1 cellular context compared by ENCODE assay signal in genomic region chr19:2900296-2901252, GRCh38.
TF ChIP-seq lines count a peak whose summit lies in the region.

ZNF57 (plus strand) TSS chr19:2900928; CDS start chr19:2901046, 118 bp downstream.

TF ChIP-seq in HEK293, 187 proteins besides CTCF, POLR2A, EP300 and RAD21 (continued from another document):
- TF ChIP-seq PRDM10 (tag by site-specific recombination; IDR thresholded peaks at IDR 0.05) (peak; percentile 41; the same call in 1 of the 2 replicates), ZBTB49 (tag by site-specific recombination; IDR thresholded peaks at IDR 0.05; ENCODE audit: low read depth) (no peak), KLF1 (tag by site-specific recombination; IDR thresholded peaks at IDR 0.05) (peak; percentile 34; the same call in 1 of the 2 replicates), SP3 (tag by site-specific recombination; IDR thresholded peaks at IDR 0.05) (peak; percentile 94), ZNF585B (tag by site-specific recombination; IDR thresholded peaks at IDR 0.05) (peak; percentile 62), ZNF26 (tag by site-specific recombination; IDR thresholded peaks at IDR 0.05) (no peak), ZNF24 (tag by site-specific recombination; IDR thresholded peaks at IDR 0.05) (no peak), ZNF488 (tag by site-specific recombination; IDR thresholded peaks at IDR 0.05) (no peak), ZNF529 (tag by site-specific recombination; IDR thresholded peaks at IDR 0.05; ENCODE audit: insufficient replicate concordance) (no peak), ZNF114 (tag by site-specific recombination; IDR thresholded peaks at IDR 0.05) (no peak), SCRT1 (tag by site-specific recombination; IDR thresholded peaks at IDR 0.05; ENCODE audit: borderline replicate concordance) (no peak), ZNF518A (tag by site-specific recombination; conservative IDR thresholded peaks at IDR 0.05; ENCODE audit: low read depth) (no peak), ZNF623 (tag by site-specific recombination; IDR thresholded peaks at IDR 0.05) (no peak), ZNF133 (tag by site-specific recombination; IDR thresholded peaks at IDR 0.05) (no peak), ZNF140 (tag by site-specific recombination; IDR thresholded peaks at IDR 0.05) (no peak), ATF2 (tag by site-specific recombination; IDR thresholded peaks at IDR 0.05; ENCODE audit: low read depth) (peak; percentile 80), ZNF18 (tag by site-specific recombination; IDR thresholded peaks at IDR 0.05) (no peak), GLI4 (tag by site-specific recombination; IDR thresholded peaks at IDR 0.05) (no peak)
